Comparison of ENCODE assay signal across 22 cellular contexts in the genomic region with DNA sequence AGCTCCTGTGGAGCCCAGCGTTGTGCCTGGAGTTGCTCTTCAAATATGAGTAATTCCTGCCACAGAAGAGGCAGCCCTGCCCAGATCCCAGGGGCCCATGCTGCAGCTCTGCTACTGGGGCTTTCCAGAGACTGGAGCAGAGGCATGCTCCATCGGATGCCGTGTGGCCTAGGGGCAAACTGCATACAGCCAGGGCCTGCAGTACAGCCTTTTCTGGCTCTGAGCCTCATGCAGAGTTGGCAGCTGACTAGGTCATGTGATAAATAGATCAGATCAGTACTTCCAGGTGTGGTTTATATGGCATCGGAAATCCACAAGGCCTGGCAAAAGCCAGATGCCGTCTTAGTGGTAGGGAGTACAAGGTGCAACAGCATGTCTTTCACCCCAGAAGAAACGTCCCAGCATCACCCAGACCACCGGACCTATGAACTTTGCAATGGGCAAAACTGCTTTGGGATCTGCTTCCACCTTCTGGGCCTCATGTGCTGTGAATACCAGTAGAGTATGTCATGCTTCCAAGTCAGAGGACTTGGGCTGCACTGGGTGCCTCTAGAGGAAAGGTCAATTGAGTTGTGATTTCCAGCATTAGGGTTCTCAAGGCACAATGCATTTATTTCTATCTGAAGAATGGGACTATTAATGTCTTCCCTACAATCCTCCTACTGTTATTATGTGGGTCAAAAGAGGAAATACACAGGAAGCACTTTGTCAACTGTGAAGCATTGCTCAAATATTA.
DNase-seq lines count a peak whose midpoint lies in the region; ATAC-seq and TF ChIP-seq lines count a peak whose summit lies in the region.
"Had no signal": no experiment of that assay in that cellular context is flagged by ENCODE, and none has a peak within 500 bp of the region (broad histone marks: within the 10 kb centered on the region; RNA-seq: fewer than 3 reads in every experiment).

No MANE protein-coding gene starts in this region.

- ATAC-seq in SK-N-SH treated with all-trans-retinoic acid at 6 μM for 48 hours (peak; percentile 41; the same call in 1 of the 3 replicates), HG03520 (IDR thresholded peaks at IDR 0.05; ENCODE audit: unreplicated experiment) (no peak)
- ATAC-seq: activated T-cell treated with anti-CD3 and anti-CD28 coated beads, Interleukin-2, amount 50 U/mL, for 72 hours had no signal

- in situ Hi-C loops in GM23248 (cut with MboI): no loop called here

- no peaks in the 10 kb centered on the region for H3K79me2 ChIP-seq in GM23248 (ENCODE audit: insufficient read depth)

- no peaks in the 10 kb centered on the region for H3K4me1 Mint-ChIP-seq in activated CD4-positive, alpha-beta T cell treated with anti-CD3 and anti-CD28 coated beads, Interleukin-2, amount 10 ng/mL, durations not matched to agents 24 days and 14 days
- H3K4me1 Mint-ChIP-seq in endodermal cell: no peaks in the 10 kb centered on the region

- no peaks in the 10 kb centered on the region for H4K20me1 ChIP-seq in GM23248 (ENCODE audit: insufficient read depth)

- H3K36me3 ChIP-seq in GM23248 (ENCODE audit: low read depth): no peaks in the 10 kb centered on the region
- H3K36me3 ChIP-seq in right atrium auricular region: no peaks in the 10 kb centered on the region
- H3K36me3 ChIP-seq in endodermal cell (ENCODE audit: control insufficient read depth, insufficient read depth, low read length): no peaks in the 10 kb centered on the region
- H3K36me3 ChIP-seq: thoracic aorta had no signal

- no peaks in the 10 kb centered on the region for H3K9me3 Mint-ChIP-seq in activated CD4-positive, alpha-beta T cell treated with anti-CD3 and anti-CD28 coated beads, Interleukin-2, amount 10 ng/mL, durations not matched to agents 24 days and 14 days
- H3K9me3 Mint-ChIP-seq in endodermal cell: no peaks in the 10 kb centered on the region
- H3K9me3 Mint-ChIP-seq: activated T-cell treated with anti-CD3 and anti-CD28 coated beads, Interleukin-2, amount 50 U/mL, for 72 hours had no signal

- intact Hi-C loops in posterior vena cava (cut with DNase I): no loop called here
- intact Hi-C loops in activated CD4-positive, alpha-beta T cell treated with anti-CD3 and anti-CD28 coated beads, Interleukin-2, amount 10 ng/mL, durations not matched to agents 24 days and 14 days (cut with micrococcal nuclease): no loop called here

- H3K4me3 Mint-ChIP-seq in activated CD4-positive, alpha-beta T cell treated with anti-CD3 and anti-CD28 coated beads, Interleukin-2, amount 10 ng/mL, durations not matched to agents 24 days and 14 days: no peak overlapping the region
- H3K4me3 Mint-ChIP-seq in endodermal cell: no peak overlapping the region
- H3K4me3 Mint-ChIP-seq: activated naive CD8-positive, alpha-beta T cell; activated T-cell treated with anti-CD3 and anti-CD28 coated beads, Interleukin-2, amount 50 U/mL, for 72 hours; brain; nephron progenitor cell had no signal

- H3K9me3 ChIP-seq in GM23248 (ENCODE audit: low read depth) (no peaks in the 10 kb centered on the region), right atrium auricular region (no peaks in the 10 kb centered on the region), endodermal cell (ENCODE audit: control insufficient read depth, low read length) (no peaks in the 10 kb centered on the region)
- H3K9me3 ChIP-seq: thoracic aorta had no signal

- H3K9ac ChIP-seq in GM23248: no peak overlapping the region
- no peak overlapping the region for H3K9ac ChIP-seq in endodermal cell (ENCODE audit: extremely low read depth, low read length, poor library complexity, severe bottlenecking)

- H3K27ac ChIP-seq in GM23248: no peak overlapping the region
- H3K27ac ChIP-seq in right atrium auricular region: no peak overlapping the region
- H3K27ac ChIP-seq in endodermal cell (ENCODE audit: low read depth, low read length): no peak overlapping the region
- H3K27ac ChIP-seq: coronary artery, thoracic aorta had no signal

- H3K4me2 ChIP-seq in GM23248 (ENCODE audit: unreplicated experiment): no peak overlapping the region

- no peak overlapping the region for H3K4me3 ChIP-seq in GM23248
- no peak overlapping the region for H3K4me3 ChIP-seq in right atrium auricular region
- no peak overlapping the region for H3K4me3 ChIP-seq in endodermal cell (ENCODE audit: low read length)
- H3K4me3 ChIP-seq: coronary artery, thoracic aorta had no signal

- no peaks in the 10 kb centered on the region for H3K9me2 ChIP-seq in GM23248 (ENCODE audit: insufficient read depth)

- H3K4me1 ChIP-seq in GM23248 (ENCODE audit: insufficient read depth) (peaks cover 4% of the 10 kb centered on the region; the same call in 1 of the 2 replicates), right atrium auricular region (peaks cover 0 to 11% of the 10 kb centered on the region in 2 donors), endodermal cell (ENCODE audit: control insufficient read depth, insufficient read depth, low read length) (no peaks in the 10 kb centered on the region)

- DNase-seq in GM23248 (peak; percentile 40), right atrium auricular region (ENCODE audit: low spot score) (peak; percentile 54), posterior vena cava (ENCODE audit: low spot score) (peak; percentile 67), endodermal cell (no peak)
- no peak for DNase-seq in activated CD4-positive, alpha-beta T cell treated with anti-CD3 and anti-CD28 coated beads, Interleukin-2, amount 10 ng/mL, durations not matched to agents 24 days and 14 days
- DNase-seq: activated T-cell treated with anti-CD3 and anti-CD28 coated beads, Interleukin-2, amount 50 U/mL, for 72 hours; C1 segment of cervical spinal cord; DMS153; mesendoderm; MM.1S; NCI-H187; NCI-H446; nephron progenitor cell; NK-92 treated with Interleukin-12 subunit alpha and Interleukin-12 subunit beta, amount 100 ng/mL, for 24 hours; RPMI8226; T-helper 1 cell had no signal

- whole genome bisulfite sequencing in GM23248 (ENCODE audit: low coverage in 1 of 2, low lambda C conversion rate in 2 of 2, missing lambda C conversion rate in 2 of 2), 2 experiments: 78 to 79% methylated on average over 7 of the region's 7 CpGs
- 92 to 95% methylated on average over 5 to 7 of the region's 7 CpGs for WGBS in endodermal cell (ENCODE audit: insufficient coverage in 1 of 2, insufficient read length in 1 of 2), 2 experiments

- H3K27me3 Mint-ChIP-seq in activated CD4-positive, alpha-beta T cell treated with anti-CD3 and anti-CD28 coated beads, Interleukin-2, amount 10 ng/mL, durations not matched to agents 24 days and 14 days: peaks cover 2% of the 10 kb centered on the region
- H3K27me3 Mint-ChIP-seq in endodermal cell (ENCODE audit: insufficient read depth): peaks cover 7% of the 10 kb centered on the region
- H3K27me3 Mint-ChIP-seq: activated naive CD8-positive, alpha-beta T cell had no signal

- H2AFZ ChIP-seq in GM23248: no peak overlapping the region

- H3K27ac Mint-ChIP-seq in activated CD4-positive, alpha-beta T cell treated with anti-CD3 and anti-CD28 coated beads, Interleukin-2, amount 10 ng/mL, durations not matched to agents 24 days and 14 days: no peak overlapping the region
- H3K27ac Mint-ChIP-seq in endodermal cell: no peak overlapping the region
- H3K27ac Mint-ChIP-seq: activated naive CD8-positive, alpha-beta T cell; activated T-cell treated with anti-CD3 and anti-CD28 coated beads, Interleukin-2, amount 50 U/mL, for 72 hours; brain; nephron progenitor cell had no signal

- TF ChIP-seq CTCF in right atrium auricular region (IDR thresholded peaks at IDR 0.05): no peak
- TF ChIP-seq CTCF in endodermal cell (conservative IDR thresholded peaks at IDR 0.05): no peak

- H3K27me3 ChIP-seq in GM23248 (replicated peaks; ENCODE audit: insufficient read depth): no peaks in the 10 kb centered on the region
- H3K27me3 ChIP-seq in right atrium auricular region: no peaks in the 10 kb centered on the region
- no peaks in the 10 kb centered on the region for H3K27me3 ChIP-seq in endodermal cell (ENCODE audit: control insufficient read depth, insufficient read depth, low read length, poor library complexity, severe bottlenecking)

- H3F3A ChIP-seq in GM23248 (ENCODE audit: insufficient read depth): no peaks in the 10 kb centered on the region

- H3K36me3 Mint-ChIP-seq in activated CD4-positive, alpha-beta T cell treated with anti-CD3 and anti-CD28 coated beads, Interleukin-2, amount 10 ng/mL, durations not matched to agents 24 days and 14 days (ENCODE audit: low read depth): no peaks in the 10 kb centered on the region
- no peaks in the 10 kb centered on the region for H3K36me3 Mint-ChIP-seq in endodermal cell (ENCODE audit: low read depth)
- H3K36me3 Mint-ChIP-seq: activated naive CD8-positive, alpha-beta T cell; brain had no signal

TF ChIP-seq in SK-N-SH treated with all-trans-retinoic acid at 6 μM for 48 hours, 23 proteins besides CTCF, POLR2A, EP300 and RAD21:
- TF ChIP-seq BACH2 (CRISPR knock-in tag; IDR thresholded peaks at IDR 0.05; ENCODE audit: borderline replicate concordance) (no peak), ZNF70 (CRISPR knock-in tag; IDR thresholded peaks at IDR 0.05) (no peak), TCF4 (CRISPR knock-in tag; IDR thresholded peaks at IDR 0.05; ENCODE audit: borderline replicate concordance) (0 out of 2 replicates have a peak, but pooled peaks have one; percentile 19), ZNF8 (CRISPR knock-in tag; IDR thresholded peaks at IDR 0.05) (no peak), ESRRG (CRISPR knock-in tag; IDR thresholded peaks at IDR 0.05) (no peak)

Comparison
In these comparisons a context has a peak if more than half of its experiments do, and no peak if none do; other contexts are left out.
1. DNase-seq: peak in GM23248 (single experiment), right atrium auricular region (single experiment) and posterior vena cava (single experiment); none in activated CD4-positive, alpha-beta T cell treated with anti-CD3 and anti-CD28 coated beads, Interleukin-2, amount 10 ng/mL, durations not matched to agents 24 days and 14 days (single experiment) and endodermal cell (single experiment).